ENCODE assay signal across 8 cellular contexts in genomic region chr7:76356823-76357222, GRCh38. TPM values are rescaled to one million over a fixed set of nuclear protein-coding genes. Genes with fewer than 3 reads are reported as not detected.
DNase-seq lines count a peak whose midpoint lies in the region; ATAC-seq and TF ChIP-seq lines count a peak whose summit lies in the region.

No MANE protein-coding gene starts in this region.

- peak overlapping the region; percentile 93 for H3K4me3 Mint-ChIP-seq in activated naive CD8-positive, alpha-beta T cell treated with anti-CD3 and anti-CD28 coated beads, Interleukin-2, amount 10 ng/mL, durations not matched to agents 7 days and 5 days

- no peak for DNase-seq in MM.1S
- no peak for DNase-seq in activated naive CD8-positive, alpha-beta T cell treated with anti-CD3 and anti-CD28 coated beads, Interleukin-2, amount 10 ng/mL, durations not matched to agents 7 days and 5 days
- DNase-seq in kidney tubule cell (ENCODE audit: low spot score): peak; percentile 72
- DNase-seq in transverse colon: peak; percentile 35
- DNase-seq in islet precursor cell: no peak
- no peak for DNase-seq in AG20443 (ENCODE audit: low spot score)
- no peak for DNase-seq in iPS-NIHi11 (ENCODE audit: low spot score)

- H3K4me3 ChIP-seq in DOHH2 (ENCODE audit: low read length) (peak overlapping the region; percentile 80), MM.1S (ENCODE audit: low read length) (peak overlapping the region; percentile 99), transverse colon (peak overlapping the region in 3 of 4 donors; percentile 94 to 99 (median 97))

- WGBS in transverse colon (ENCODE audit: low coverage in 1 of 2), 2 donors: 43 to 47% methylated on average over 4 to 6 of the region's 6 CpGs

- H3K79me2 ChIP-seq in DOHH2 (ENCODE audit: control insufficient read depth, low read length) (peaks cover 70% of the 10 kb centered on the region), MM.1S (ENCODE audit: low read length) (peaks cover 69% of the 10 kb centered on the region)

- no peak for TF ChIP-seq EP300 in transverse colon (IDR thresholded peaks at IDR 0.05; ENCODE audit: low read depth)

- H2AFZ ChIP-seq in MM.1S (ENCODE audit: low read length): no peak overlapping the region

- peaks cover 39% of the 10 kb centered on the region for H4K20me1 ChIP-seq in DOHH2 (ENCODE audit: control insufficient read depth, insufficient read depth, low read depth, low read length)
- H4K20me1 ChIP-seq in MM.1S (ENCODE audit: insufficient read depth, low read length): peaks cover 47% of the 10 kb centered on the region

- ATAC-seq in activated naive CD8-positive, alpha-beta T cell treated with anti-CD3 and anti-CD28 coated beads, Interleukin-2, amount 10 ng/mL, durations not matched to agents 7 days and 5 days (ENCODE audit: low read depth): no peak

- H3K9me3 ChIP-seq in DOHH2 (ENCODE audit: control insufficient read depth, insufficient read depth, low read length) (no peaks in the 10 kb centered on the region), MM.1S (replicated peaks; ENCODE audit: insufficient read depth, low read length) (no peaks in the 10 kb centered on the region), transverse colon (no peaks in the 10 kb centered on the region)

- H3K9me2 ChIP-seq in DOHH2 (replicated peaks; ENCODE audit: control insufficient read depth, low read length): no peaks in the 10 kb centered on the region
- no peaks in the 10 kb centered on the region for H3K9me2 ChIP-seq in MM.1S (replicated peaks; ENCODE audit: insufficient read depth, low read length)

- H3K27me3 ChIP-seq in DOHH2 (ENCODE audit: control insufficient read depth, low read length) (no peaks in the 10 kb centered on the region), MM.1S (replicated peaks; ENCODE audit: insufficient read depth, low read length) (no peaks in the 10 kb centered on the region), transverse colon (no peaks in the 10 kb centered on the region)

- no peak for TF ChIP-seq CTCF in DOHH2 (IDR thresholded peaks at IDR 0.05; ENCODE audit: low read depth, low read length, poor library complexity, severe bottlenecking)
- TF ChIP-seq CTCF in MM.1S (IDR thresholded peaks at IDR 0.05; ENCODE audit: low read length): no peak
- TF ChIP-seq CTCF in transverse colon (IDR thresholded peaks at IDR 0.05): peak in 4 of 5 experiments; percentile 7 to 51 (median 27)

- no peaks in the 10 kb centered on the region for H3K9me3 Mint-ChIP-seq in activated naive CD8-positive, alpha-beta T cell treated with anti-CD3 and anti-CD28 coated beads, Interleukin-2, amount 10 ng/mL, durations not matched to agents 7 days and 5 days

- peaks cover 34% of the 10 kb centered on the region for H3K4me1 Mint-ChIP-seq in activated naive CD8-positive, alpha-beta T cell treated with anti-CD3 and anti-CD28 coated beads, Interleukin-2, amount 10 ng/mL, durations not matched to agents 7 days and 5 days

- H3F3A ChIP-seq in DOHH2 (ENCODE audit: control insufficient read depth, insufficient read depth) (no peaks in the 10 kb centered on the region), MM.1S (ENCODE audit: insufficient read depth, low read length) (0 out of 2 replicates have a peak, but pooled peaks cover 4% of the 10 kb centered on the region)

- H3K36me3 Mint-ChIP-seq in activated naive CD8-positive, alpha-beta T cell treated with anti-CD3 and anti-CD28 coated beads, Interleukin-2, amount 10 ng/mL, durations not matched to agents 7 days and 5 days: peaks cover 28% of the 10 kb centered on the region

- TF ChIP-seq POLR2A in transverse colon (IDR thresholded peaks at IDR 0.05): no peak

- H3K27me3 Mint-ChIP-seq in activated naive CD8-positive, alpha-beta T cell treated with anti-CD3 and anti-CD28 coated beads, Interleukin-2, amount 10 ng/mL, durations not matched to agents 7 days and 5 days: no peaks in the 10 kb centered on the region

- in situ Hi-C loops in transverse colon (cut with MboI; ENCODE audit: low pct_ligation_motif_present in 1 of 4, low pct_unique_long_range_greater_than_20kb in 1 of 4, low sequenced_read_pairs in 3 of 4): no loop called here

- H3K36me3 ChIP-seq in DOHH2 (ENCODE audit: control insufficient read depth, low read length): peaks cover 65% of the 10 kb centered on the region
- peaks cover 25% of the 10 kb centered on the region for H3K36me3 ChIP-seq in MM.1S (replicated peaks; ENCODE audit: insufficient read depth, low read length)
- H3K36me3 ChIP-seq in transverse colon: no peaks in the 10 kb centered on the region

- H3K27ac Mint-ChIP-seq in activated naive CD8-positive, alpha-beta T cell treated with anti-CD3 and anti-CD28 coated beads, Interleukin-2, amount 10 ng/mL, durations not matched to agents 7 days and 5 days: peak overlapping the region; percentile 98

- H3K4me2 ChIP-seq in DOHH2 (ENCODE audit: low read length): peak overlapping the region; percentile 96
- H3K4me2 ChIP-seq in MM.1S (ENCODE audit: low read depth, low read length): peak overlapping the region; percentile 64

- H3K27ac ChIP-seq in DOHH2 (ENCODE audit: low read depth, low read length) (no peak overlapping the region), MM.1S (ENCODE audit: low read length) (no peak overlapping the region), transverse colon (peak overlapping the region; percentile 99 to 100 (median 100))

- H3K4me1 ChIP-seq in DOHH2 (ENCODE audit: control insufficient read depth, low read length) (peaks cover 38% of the 10 kb centered on the region), MM.1S (ENCODE audit: low read length) (peaks cover 21% of the 10 kb centered on the region), transverse colon (peaks cover 10 to 54% (median 37%) of the 10 kb centered on the region in 4 donors)

- no peak overlapping the region; the same call in 1 of the 2 replicates for H3K9ac ChIP-seq in MM.1S (ENCODE audit: low read length)

- intact Hi-C loops in transverse colon (cut with DNase I; ENCODE audit: low total_unique reads): loop anchor here (5.0 kb wide), 1 partner anchor 40 kb away; no protein-coding TSS in a partner anchor

- POLR2A ChIA-PET in activated naive CD8-positive, alpha-beta T cell treated with anti-CD3 and anti-CD28 coated beads, Interleukin-2, amount 10 ng/mL, durations not matched to agents 7 days and 5 days (lab: Charles Lee): no interaction called here

RNA-seq across cellular contexts. Expression of gene YWHAG, which starts 2.0 kb away (rescaled TPM):
- total RNA-seq in activated naive CD8-positive, alpha-beta T cell treated with anti-CD3 and anti-CD28 coated beads, Interleukin-2, amount 10 ng/mL, durations not matched to agents 7 days and 5 days: 10 to 100 TPM; 62.7 to 66.5 TPM
- 10 to 100 TPM; 35.9 to 71.6 (median 48.2) TPM for total RNA-seq in transverse colon

RNA-seq across cellular contexts. Expression of gene SSC4D, which starts 52.7 kb away (rescaled TPM):
- total RNA-seq in activated naive CD8-positive, alpha-beta T cell treated with anti-CD3 and anti-CD28 coated beads, Interleukin-2, amount 10 ng/mL, durations not matched to agents 7 days and 5 days: under 1 TPM; 0.34 to 0.42 TPM
- under 1 TPM in 1 of 4 donors, not detected in 3; 0.41 TPM for total RNA-seq in transverse colon

RNA-seq across cellular contexts. Expression of gene HSPB1, which starts 54.4 kb away (rescaled TPM):
- 10 to 100 TPM; 43.3 to 47.9 TPM for total RNA-seq in activated naive CD8-positive, alpha-beta T cell treated with anti-CD3 and anti-CD28 coated beads, Interleukin-2, amount 10 ng/mL, durations not matched to agents 7 days and 5 days
- 1,000 to 10,000 TPM in 1 of 4 donors, 100 to 1,000 TPM in 3; 387 to 1,086 (median 519) TPM for total RNA-seq in transverse colon

Comparison
In these comparisons a context has a peak if more than half of its experiments do, and no peak if none do; other contexts are left out.
1. H3K27ac ChIP-seq: peak in transverse colon (4 of 4); none in DOHH2 (single experiment) and MM.1S (single experiment).
2. CTCF ChIP-seq: peak in transverse colon (4 of 5); none in DOHH2 (single experiment) and MM.1S (single experiment).
3. DNase-seq: peak in kidney tubule cell (single experiment) and transverse colon (single experiment); none in MM.1S (single experiment), activated naive CD8-positive, alpha-beta T cell treated with anti-CD3 and anti-CD28 coated beads, Interleukin-2, amount 10 ng/mL, durations not matched to agents 7 days and 5 days (single experiment), islet precursor cell (single experiment), AG20443 (single experiment) and iPS-NIHi11 (single experiment).
4. RNA of gene HSPB1, which starts 54.4 kb away (total RNA-seq): 387 to 1,086 TPM in transverse colon; 43.3 to 47.9 TPM in activated naive CD8-positive, alpha-beta T cell treated with anti-CD3 and anti-CD28 coated beads, Interleukin-2, amount 10 ng/mL, durations not matched to agents 7 days and 5 days; every median in the first group is over 4 times any median in the second.
5. Peak in every context shown above with its lines, with median percentiles within 50 percentile points of each other: H3K4me3 ChIP-seq.